In genomic region chr12:125403843-125404242, GRCh38 we compare ENCODE assay signal across 2 cellular contexts.
A peak's percentile ranks its signal among the peaks of the same experiment; 100 is the strongest.
TF ChIP-seq lines count a peak whose summit lies in the region.

No MANE protein-coding gene starts in this region.

TF ChIP-seq in HEK293, 187 proteins besides CTCF, POLR2A, EP300 and RAD21:
- TF ChIP-seq ZNF140 (tag by site-specific recombination; IDR thresholded peaks at IDR 0.05) (0 out of 2 replicates have a peak, but pooled peaks have one; percentile 5), AEBP2 (tag by site-specific recombination; IDR thresholded peaks at IDR 0.05; ENCODE audit: borderline replicate concordance) (no peak), ZNF747 (tag by site-specific recombination; IDR thresholded peaks at IDR 0.05) (no peak)

TF ChIP-seq in H1, 55 proteins besides CTCF, POLR2A, EP300 and RAD21:
- no peak for TF ChIP-seq KDM5A (IDR thresholded peaks at IDR 0.05; ENCODE audit: low read length)
- no peak for TF ChIP-seq CHD7 (IDR thresholded peaks at IDR 0.05; ENCODE audit: insufficient replicate concordance, low read length)
- peak; percentile 86; the same call in 1 of the 2 replicates for TF ChIP-seq KDM1A (IDR thresholded peaks at IDR 0.05; ENCODE audit: borderline replicate concordance, low read length)
